1 cellular context compared by ENCODE assay signal in genomic region chr5:178113841-178114324, GRCh38.
TF ChIP-seq lines count a peak whose summit lies in the region.

No MANE protein-coding gene starts in this region.

TF ChIP-seq in WTC11, 78 proteins besides CTCF, POLR2A, EP300 and RAD21 (continued from another document):
- TF ChIP-seq HMGXB4 (CRISPR knock-in tag; IDR thresholded peaks at IDR 0.05), result no peak
- no peak for TF ChIP-seq NR2C2 (CRISPR knock-in tag; IDR thresholded peaks at IDR 0.05)
- TF ChIP-seq CREM (CRISPR knock-in tag; IDR thresholded peaks at IDR 0.05), result no peak; the same call in 1 of the 2 replicates
- TF ChIP-seq GRHL2 (CRISPR knock-in tag; IDR thresholded peaks at IDR 0.05; ENCODE audit: insufficient replicate concordance, severe bottlenecking), result no peak
- TF ChIP-seq EMX1 (CRISPR knock-in tag; IDR thresholded peaks at IDR 0.05), result no peak
- no peak for TF ChIP-seq JAZF1 (CRISPR knock-in tag; IDR thresholded peaks at IDR 0.05)
- 0 out of 2 replicates have a peak, but pooled peaks have one; percentile 8 for TF ChIP-seq ZNF423 (CRISPR knock-in tag; IDR thresholded peaks at IDR 0.05)
